24 cellular contexts compared by ENCODE assay signal in the genomic region with DNA sequence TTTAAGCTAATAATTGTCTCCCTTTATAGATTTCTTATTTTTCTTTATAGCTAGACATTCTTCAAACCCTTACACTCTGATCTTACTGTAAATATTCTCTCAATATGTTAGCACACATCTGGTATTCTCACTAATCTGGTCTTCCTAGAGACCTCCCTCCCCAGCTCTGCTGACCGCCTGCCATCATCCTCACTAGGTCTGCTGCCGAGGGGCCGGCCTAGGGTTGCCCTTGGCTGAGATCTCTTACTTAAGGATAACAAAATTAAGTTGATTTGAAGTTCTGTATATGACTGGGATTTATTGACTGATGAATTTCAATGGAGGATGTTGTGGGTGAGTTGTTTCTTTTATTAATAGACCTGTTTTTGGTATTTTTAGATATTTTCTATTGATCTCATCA.
"Had no signal": no experiment of that assay in that cellular context is flagged by ENCODE, and none has a peak within 500 bp of the region (broad histone marks: within the 10 kb centered on the region; RNA-seq: fewer than 3 reads in every experiment).

No MANE protein-coding gene starts in this region.

- DNase-seq: colonic mucosa; cortex of kidney; dermis blood vessel endothelial cell; dorsolateral prefrontal cortex; effector CD4-positive, alpha-beta T cell; effector CD8-positive, alpha-beta T cell; effector memory CD4-positive, alpha-beta T cell; effector memory CD8-positive, alpha-beta T cell; endodermal cell; erythroblast; esophagus squamous epithelium; foreskin fibroblast; foreskin keratinocyte; foreskin melanocyte; gastrocnemius medialis; glutamatergic neuron; head of caudate nucleus; heart left ventricle; heart right ventricle had no signal

- H3K4me3 ChIP-seq: colonic mucosa, coronary artery, dorsolateral prefrontal cortex, esophagus muscularis mucosa, esophagus squamous epithelium, gastrocnemius medialis, gastroesophageal sphincter, heart left ventricle, heart right ventricle had no signal

- ATAC-seq: effector memory CD8-positive, alpha-beta T cell; esophagus mucosa; foreskin keratinocyte; gastrocnemius medialis; gastroesophageal sphincter; heart left ventricle; heart right ventricle had no signal

- H3K4me1 ChIP-seq: colonic mucosa, esophagus muscularis mucosa, esophagus squamous epithelium, foreskin keratinocyte, gastrocnemius medialis, gastroesophageal sphincter, heart left ventricle, heart right ventricle had no signal

- H3K36me3 ChIP-seq: colonic mucosa, esophagus muscularis mucosa, esophagus squamous epithelium, gastrocnemius medialis, gastroesophageal sphincter, heart left ventricle, heart right ventricle had no signal

- H3K27me3 ChIP-seq: colonic mucosa, dorsolateral prefrontal cortex, esophagus muscularis mucosa, esophagus squamous epithelium, foreskin keratinocyte, gastrocnemius medialis, gastroesophageal sphincter, heart left ventricle, heart right ventricle had no signal

- H3K9me3 ChIP-seq: colonic mucosa, esophagus muscularis mucosa, esophagus squamous epithelium, gastrocnemius medialis, gastroesophageal sphincter had no signal

- H3K27ac ChIP-seq: colonic mucosa, coronary artery, dorsolateral prefrontal cortex, epithelial cell of prostate, esophagus muscularis mucosa, esophagus squamous epithelium, foreskin keratinocyte, gastrocnemius medialis, gastroesophageal sphincter, heart left ventricle, heart right ventricle had no signal
